ENCODE assay signal across 8 cellular contexts in genomic region chr20:32485770-32486248, GRCh38.
DNase-seq lines count a peak whose midpoint lies in the region; ATAC-seq, FAIRE-seq and TF ChIP-seq lines count a peak whose summit lies in the region.

No MANE protein-coding gene starts in this region.

- peaks cover 9% of the 10 kb centered on the region for H3K4me1 Mint-ChIP-seq in activated T-helper 2 cell treated with anti-CD3 and anti-CD28 coated beads, Interferon-gamma antibody, Interleukin-2, Interleukin-4, amounts not matched to agents 10 μg/mL and 5 μg/mL and 100 μg/mL, durations not matched to agents 14 hours and 24 hours and 36 hours (ENCODE audit: low read depth)

- TF ChIP-seq RAD21 in SK-N-SH (IDR thresholded peaks at IDR 0.05; ENCODE audit: low read length): no peak
- no peak for TF ChIP-seq RAD21 in HepG2 (CRISPR knock-in tag; IDR thresholded peaks at IDR 0.05)

- H3K4me1 ChIP-seq in SK-N-SH (ENCODE audit: control insufficient read depth in 1 of 2, insufficient read depth in 2 of 2, low read depth in 1 of 2, low read length in 1 of 2): peaks cover 0 to 27% of the 10 kb centered on the region in 2 experiments; a peak in 2 of 4 replicates
- H3K4me1 ChIP-seq in HepG2 (ENCODE audit: insufficient read depth, low read length): peaks cover 35% of the 10 kb centered on the region
- H3K4me1 ChIP-seq in subcutaneous abdominal adipose tissue (ENCODE audit: control insufficient read depth in 5 of 5, insufficient read depth in 5 of 5, low read length in 5 of 5): peaks cover 9 to 35% (median 31%) of the 10 kb centered on the region in 5 donors

- no TSS peak for BruUV-seq in HepG2 (replicated peaks; lab: Mats Ljungman, UMichigan)

- no peak for FAIRE-seq in HepG2 (lab: Jason Lieb, UNC)

- H3K4me3 ChIP-seq in SK-N-SH (ENCODE audit: low read depth in 2 of 2, low read length in 1 of 2): no peak overlapping the region
- H3K4me3 ChIP-seq in HepG2 (replicated peaks in 1 of 3; ENCODE audit: insufficient read depth in 1 of 3, low read depth in 2 of 3, low read length in 3 of 3): peak overlapping the region in 1 of 3 experiments; percentile 83; a peak in 1 of 6 replicates
- H3K4me3 ChIP-seq in subcutaneous abdominal adipose tissue (ENCODE audit: low read depth in 1 of 5, low read length in 5 of 5): no peak overlapping the region

- 68% methylated on average over 2 of the region's 3 CpGs for WGBS in SK-N-SH (ENCODE audit: low lambda C conversion rate)
- 14% methylated on average over 3 of the region's 3 CpGs for WGBS in HepG2 (ENCODE audit: low lambda C conversion rate)

- peaks cover 15% of the 10 kb centered on the region for H3K36me3 Mint-ChIP-seq in activated T-helper 2 cell treated with anti-CD3 and anti-CD28 coated beads, Interferon-gamma antibody, Interleukin-2, Interleukin-4, amounts not matched to agents 10 μg/mL and 5 μg/mL and 100 μg/mL, durations not matched to agents 14 hours and 24 hours and 36 hours (ENCODE audit: low read depth)

- H3K4me3 Mint-ChIP-seq in activated T-helper 2 cell treated with anti-CD3 and anti-CD28 coated beads, Interferon-gamma antibody, Interleukin-2, Interleukin-4, amounts not matched to agents 10 μg/mL and 5 μg/mL and 100 μg/mL, durations not matched to agents 14 hours and 24 hours and 36 hours (ENCODE audit: low read depth): peak overlapping the region; percentile 89

- H3K4me2 ChIP-seq in SK-N-SH: peak overlapping the region; percentile 97; the same call in 1 of the 2 replicates
- peak overlapping the region; percentile 99 for H3K4me2 ChIP-seq in HepG2 (ENCODE audit: low read depth, low read length)

- TF ChIP-seq POLR2A in HepG2 (IDR thresholded peaks at IDR 0.05; ENCODE audit: insufficient read depth in 1 of 2, low read depth in 2 of 2, low read length in 2 of 2): no peak

- DNase-seq in SK-N-SH: no peak
- no peak for DNase-seq in activated T-helper 2 cell treated with anti-CD3 and anti-CD28 coated beads, Interferon-gamma antibody, Interleukin-2, Interleukin-4, amounts not matched to agents 10 μg/mL and 5 μg/mL and 100 μg/mL, durations not matched to agents 14 hours and 24 hours and 36 hours (ENCODE audit: low spot score)
- peak; percentile 63 for DNase-seq in HepG2 (ENCODE audit: low spot score)
- no peak for DNase-seq in NCI-H187 (lab: John Stamatoyannopoulos, UW)
- DNase-seq in kidney tubule cell (ENCODE audit: low spot score): no peak

- H3K36me3 ChIP-seq in SK-N-SH (replicated peaks in 1 of 2; ENCODE audit: control insufficient read depth in 1 of 2, insufficient read depth in 2 of 2, low read length in 1 of 2) (peaks cover 0 to 2% of the 10 kb centered on the region in 2 experiments), HepG2 (replicated peaks in 1 of 2; ENCODE audit: control insufficient read depth in 1 of 2, insufficient read depth in 2 of 2, low read length in 2 of 2) (peaks cover 0 to 4% of the 10 kb centered on the region in 2 experiments; a peak in 1 of 5 replicates), subcutaneous abdominal adipose tissue (ENCODE audit: control insufficient read depth in 5 of 5, insufficient read depth in 5 of 5, low read length in 5 of 5) (no peaks in the 10 kb centered on the region)

- TF ChIP-seq EP300 in SK-N-SH (IDR thresholded peaks at IDR 0.05; ENCODE audit: borderline replicate concordance in 1 of 2, low read depth in 1 of 2, low read length in 1 of 2): no peak
- TF ChIP-seq EP300 in HepG2 (IDR thresholded peaks at IDR 0.05; ENCODE audit: low read depth in 2 of 2, low read length in 2 of 2): no peak
- no peak for TF ChIP-seq EP300 in HepG2 (CRISPR knock-in tag; IDR thresholded peaks at IDR 0.05; ENCODE audit: borderline replicate concordance)

- H3K79me2 ChIP-seq in SK-N-SH (ENCODE audit: insufficient read depth) (peaks cover 21% of the 10 kb centered on the region), HepG2 (ENCODE audit: insufficient read depth, low read length) (peaks cover 22% of the 10 kb centered on the region)

- H3K27ac ChIP-seq in SK-N-SH (ENCODE audit: low read depth in 2 of 2, low read length in 1 of 2): peak overlapping the region; percentile 87 to 100; a peak in 3 of 4 replicates
- H3K27ac ChIP-seq in HepG2 (ENCODE audit: extremely low read length, insufficient read depth, low read length): peak overlapping the region; percentile 76
- H3K27ac ChIP-seq in subcutaneous abdominal adipose tissue (ENCODE audit: low read depth, low read length): peak overlapping the region; percentile 67

- H3K27me3 Mint-ChIP-seq in activated T-helper 2 cell treated with anti-CD3 and anti-CD28 coated beads, Interferon-gamma antibody, Interleukin-2, Interleukin-4, amounts not matched to agents 10 μg/mL and 5 μg/mL and 100 μg/mL, durations not matched to agents 14 hours and 24 hours and 36 hours (ENCODE audit: low read depth): no peaks in the 10 kb centered on the region

- H2AFZ ChIP-seq in SK-N-SH (ENCODE audit: low read depth) (no peak overlapping the region), HepG2 (ENCODE audit: low read length) (no peak overlapping the region)

- H4K20me1 ChIP-seq in SK-N-SH (ENCODE audit: insufficient read depth) (peaks cover 15% of the 10 kb centered on the region), HepG2 (ENCODE audit: insufficient read depth, low read length) (peaks cover 9% of the 10 kb centered on the region)

- peaks cover 5% of the 10 kb centered on the region for H3F3A ChIP-seq in SK-N-SH (replicated peaks; ENCODE audit: insufficient read depth)

- in situ Hi-C loops in HepG2 (cut with HindIII; ENCODE audit: extremely low pct_ligation_motif_present, low pct_unique_long_range_greater_than_20kb): no loop called here

- TF ChIP-seq CTCF in SK-N-SH (IDR thresholded peaks at IDR 0.05) (no peak), HepG2 (CRISPR knock-in tag; IDR thresholded peaks at IDR 0.05) (no peak)

- H3K27me3 ChIP-seq in SK-N-SH (ENCODE audit: insufficient read depth): no peaks in the 10 kb centered on the region
- no peaks in the 10 kb centered on the region for H3K27me3 ChIP-seq in HepG2 (ENCODE audit: control insufficient read depth in 1 of 2, insufficient read depth in 2 of 2, low read length in 2 of 2)
- H3K27me3 ChIP-seq in subcutaneous abdominal adipose tissue (ENCODE audit: control insufficient read depth in 5 of 5, insufficient read depth in 4 of 5, low read length in 5 of 5): no peaks in the 10 kb centered on the region

- no peaks in the 10 kb centered on the region for H3K9me2 ChIP-seq in SK-N-SH

- peak overlapping the region; percentile 72 for H3K27ac Mint-ChIP-seq in activated T-helper 2 cell treated with anti-CD3 and anti-CD28 coated beads, Interferon-gamma antibody, Interleukin-2, Interleukin-4, amounts not matched to agents 10 μg/mL and 5 μg/mL and 100 μg/mL, durations not matched to agents 14 hours and 24 hours and 36 hours

- H3K9ac ChIP-seq in SK-N-SH (no peak overlapping the region), HepG2 (ENCODE audit: insufficient read depth, low read depth, low read length) (no peak overlapping the region), subcutaneous abdominal adipose tissue (ENCODE audit: low read length in 5 of 5) (no peak overlapping the region)

- ATAC-seq in SK-N-SH treated with all-trans-retinoic acid at 6 μM for 48 hours: no peak
- ATAC-seq in HepG2: peak; percentile 4; the same call in 2 of the 3 replicates
- ATAC-seq in HG02678 (IDR thresholded peaks at IDR 0.05; ENCODE audit: unreplicated experiment): no peak

- intact Hi-C loops in activated T-helper 2 cell treated with anti-CD3 and anti-CD28 coated beads, Interferon-gamma antibody, Interleukin-2, Interleukin-4, amounts not matched to agents 10 μg/mL and 5 μg/mL and 100 μg/mL, durations not matched to agents 14 hours and 24 hours and 36 hours (cut with micrococcal nuclease): loop anchor here (1.0 kb wide), 1 partner anchor 127 kb away; no protein-coding TSS in a partner anchor
- intact Hi-C loops in HepG2 (cut with micrococcal nuclease; ENCODE audit: unreplicated experiment): loop anchor here (1.0 to 2.0 kb wide), 2 partner anchors 16 to 49 kb away; no protein-coding TSS in a partner anchor

- CTCF ChIA-PET in SK-N-SH (lab: Yijun Ruan, JAX) (interaction anchor here (0.6 to 4.1 kb wide), 19 partner anchors 10 to 168 kb away, joined by 3 to 41 read pairs (median 6); no protein-coding TSS in a partner anchor), HepG2 (lab: Yijun Ruan, JAX; ENCODE audit: low intra/inter-chr PET ratio, low total read pairs) (interaction anchor here (0.8 to 2.4 kb wide), 3 partner anchors 16 to 48 kb away, joined by 3 to 16 read pairs (median 13); no protein-coding TSS in a partner anchor)

- no peaks in the 10 kb centered on the region for H3K9me3 Mint-ChIP-seq in activated T-helper 2 cell treated with anti-CD3 and anti-CD28 coated beads, Interferon-gamma antibody, Interleukin-2, Interleukin-4, amounts not matched to agents 10 μg/mL and 5 μg/mL and 100 μg/mL, durations not matched to agents 14 hours and 24 hours and 36 hours

- H3K9me3 ChIP-seq in SK-N-SH: no peaks in the 10 kb centered on the region
- H3K9me3 ChIP-seq in HepG2 (ENCODE audit: low read length): no peaks in the 10 kb centered on the region
- no peaks in the 10 kb centered on the region for H3K9me3 ChIP-seq in subcutaneous abdominal adipose tissue (ENCODE audit: control insufficient read depth in 5 of 5, low read length in 5 of 5)

- POLR2A ChIA-PET in SK-N-SH (lab: Yijun Ruan, JAX) (interaction anchor here (0.7 to 1.3 kb wide), 3 partner anchors 33 to 127 kb away, joined by 3 read pairs; no protein-coding TSS in a partner anchor), HepG2 (lab: Yijun Ruan, JAX) (interaction anchor here (1.0 to 4.8 kb wide), 4 partner anchors 12 to 196 kb away, joined by 3 to 81 read pairs (median 6); no protein-coding TSS in a partner anchor)

TF ChIP-seq in SK-N-SH, 30 proteins besides CTCF, POLR2A, EP300 and RAD21:
- TF ChIP-seq FOXM1 (IDR thresholded peaks at IDR 0.05; ENCODE audit: low read depth) (no peak), FOXJ3 (CRISPR knock-in tag; IDR thresholded peaks at IDR 0.05) (no peak), MEF2A (IDR thresholded peaks at IDR 0.05; ENCODE audit: borderline replicate concordance, low read depth) (no peak), TAF1 (IDR thresholded peaks at IDR 0.05; ENCODE audit: borderline replicate concordance, low read depth, low read length) (no peak), YY1 (IDR thresholded peaks at IDR 0.05; ENCODE audit: low read depth) (no peak)
TF ChIP-seq in SK-N-SH: peak in this region for 0.

TF ChIP-seq in SK-N-SH treated with all-trans-retinoic acid at 6 μM for 48 hours, 23 proteins besides CTCF, POLR2A, EP300 and RAD21 (continues in another document):
- TF ChIP-seq TOX (CRISPR knock-in tag; IDR thresholded peaks at IDR 0.05; ENCODE audit: borderline replicate concordance): no peak
- TF ChIP-seq ZC3H10 (CRISPR knock-in tag; IDR thresholded peaks at IDR 0.05): no peak
- no peak for TF ChIP-seq ISL1 (CRISPR knock-in tag; IDR thresholded peaks at IDR 0.05)
- TF ChIP-seq ZFP30 (CRISPR knock-in tag; IDR thresholded peaks at IDR 0.05): no peak

TF ChIP-seq in HepG2, 621 proteins besides CTCF, POLR2A, EP300 and RAD21 (continues in another document):
- TF ChIP-seq NONO (IDR thresholded peaks at IDR 0.05): no peak
- TF ChIP-seq NONO (CRISPR knock-in tag; conservative IDR thresholded peaks at IDR 0.05): no peak
- TF ChIP-seq ZNF282 (IDR thresholded peaks at IDR 0.05; ENCODE audit: partially characterized antibody): no peak
- no peak for TF ChIP-seq PRPF4 (IDR thresholded peaks at IDR 0.05; ENCODE audit: low read depth, low read length, poor library complexity, severe bottlenecking)
- no peak for TF ChIP-seq ZNF180 (CRISPR knock-in tag; IDR thresholded peaks at IDR 0.05; ENCODE audit: borderline replicate concordance, low read depth)

Comparison
In these comparisons a context has a peak if more than half of its experiments do, and no peak if none do; other contexts are left out.
1. Of the 25 proteins assayed by ChIP-seq in both HepG2 and SK-N-SH: peak only in HepG2: JUND and RXRA; only in SK-N-SH: none; in both: none; in neither: 22; mixed calls (peak in some experiments, not most) for 1.